ENCODE assay signal across 8 cellular contexts in the genomic region with DNA sequence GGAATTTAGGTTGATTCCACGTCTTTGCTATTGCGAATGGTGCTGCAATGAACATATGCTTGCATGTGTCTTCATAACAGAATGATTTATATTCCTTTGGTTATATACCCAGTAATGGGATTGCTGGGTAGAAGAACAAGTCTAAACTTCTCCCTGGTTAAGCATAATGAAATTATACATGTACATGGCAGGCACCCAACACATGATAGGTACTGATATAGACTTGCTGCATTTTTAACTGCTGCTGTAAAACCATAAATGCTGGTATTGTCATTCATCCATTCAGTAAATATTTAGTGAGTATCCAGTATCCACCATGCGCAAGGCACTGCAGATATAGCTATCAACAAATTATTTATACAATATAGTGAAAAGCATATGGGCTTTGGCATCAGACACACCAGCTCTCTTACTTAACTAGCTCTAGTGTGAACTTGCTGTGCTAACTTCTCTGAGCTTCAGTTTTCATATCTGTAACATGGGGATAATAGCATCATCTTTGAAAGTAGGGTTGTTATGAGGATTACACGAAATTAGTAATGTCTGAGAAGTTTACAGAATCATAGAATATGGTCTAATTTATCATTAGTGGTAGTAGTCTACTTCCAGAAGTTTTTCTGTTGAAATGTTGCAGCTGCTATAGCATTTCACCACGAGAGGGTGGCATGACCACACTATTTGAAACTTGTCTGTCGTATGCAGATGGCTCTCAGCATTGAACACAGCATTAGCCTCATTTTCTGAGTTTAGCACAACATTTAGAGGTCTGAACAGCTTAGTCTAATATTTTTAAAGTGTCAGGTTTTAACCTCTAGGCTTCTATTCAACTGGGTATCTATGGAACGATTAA. TPM values are rescaled to one million over a fixed set of nuclear protein-coding genes. Genes with fewer than 3 reads are reported as not detected.
DNase-seq lines count a peak whose midpoint lies in the region; ATAC-seq and TF ChIP-seq lines count a peak whose summit lies in the region.

No MANE protein-coding gene starts in this region.

- intact Hi-C loops in mucosa of descending colon (cut with DNase I, micrococcal nuclease) (no loop called here), posterior vena cava (cut with DNase I) (no loop called here)

- H3K4me1 ChIP-seq in mucosa of descending colon (ENCODE audit: low read depth) = no peaks in the 10 kb centered on the region

- DNase-seq in AG08395 (ENCODE audit: low spot score) (peak; percentile 23), NCI-H2171 (lab: John Stamatoyannopoulos, UW) (peak; percentile 39), coronary artery (ENCODE audit: low spot score) (no peak), mucosa of descending colon (peak in 1 of 3 donors; percentile 41), NCI-H446 treated with DMSO at 0.1 percent for 48 hours (lab: John Stamatoyannopoulos, UW) (no peak), posterior vena cava (ENCODE audit: low spot score) (no peak)

- H3K36me3 ChIP-seq in mucosa of descending colon (ENCODE audit: low read depth) = no peaks in the 10 kb centered on the region

- H3K27ac ChIP-seq in coronary artery = no peak overlapping the region

- TF ChIP-seq CTCF in GM12874 (IDR thresholded peaks at IDR 0.05; ENCODE audit: insufficient read depth, low read depth, low read length) (peak; percentile 52), coronary artery (IDR thresholded peaks at IDR 0.05) (peak; percentile 33), mucosa of descending colon (IDR thresholded peaks at IDR 0.05) (no peak)

- H3K4me3 ChIP-seq in coronary artery (no peak overlapping the region), mucosa of descending colon (no peak overlapping the region)

- ATAC-seq in HG02642 (IDR thresholded peaks at IDR 0.05; ENCODE audit: poor library complexity, unreplicated experiment) = peak; percentile 81
- peak; percentile 51 for ATAC-seq in mucosa of descending colon

- H3K9me3 ChIP-seq in mucosa of descending colon = no peaks in the 10 kb centered on the region

RNA-seq across cellular contexts. Expression of gene SEL1L, which starts 32.0 kb away (rescaled TPM):
- total RNA-seq in mucosa of descending colon = 100 to 1,000 TPM in 1 of 3 donors, 10 to 100 TPM in 2; 87.7 to 103 (median 89.9) TPM
- total RNA-seq in posterior vena cava = 100 to 1,000 TPM in 1 of 2 donors, 10 to 100 TPM in 1; 97.5 to 103 TPM

Comparison
In these comparisons a context has a peak if more than half of its experiments do, and no peak if none do; other contexts are left out.
1. DNase-seq: peak in AG08395 (single experiment) and NCI-H2171 (single experiment); none in coronary artery (single experiment), NCI-H446 treated with DMSO at 0.1 percent for 48 hours (single experiment) and posterior vena cava (single experiment).